15 cellular contexts compared by ENCODE assay signal in genomic region chr1:16220101-16220500, GRCh38.
"Had no signal": no experiment of that assay in that cellular context is flagged by ENCODE, and none has a peak within 500 bp of the region (broad histone marks: within the 10 kb centered on the region; RNA-seq: fewer than 3 reads in every experiment).

No MANE protein-coding gene starts in this region.

- H3K9me3 ChIP-seq: adrenal gland had no signal

- ATAC-seq: activated T-cell treated with anti-CD3 and anti-CD28 coated beads, Interleukin-2, amount 50 U/mL, for 72 hours; WTC11 had no signal

- H3K4me3 ChIP-seq: adrenal gland, coronary artery, lung had no signal

- H3K36me3 Mint-ChIP-seq: WTC11 had no signal

- H3K27me3 ChIP-seq: adrenal gland had no signal

- DNase-seq: activated naive CD4-positive, alpha-beta T cell; activated T-cell treated with anti-CD3 and anti-CD28 coated beads, Interleukin-2, amount 50 U/mL, for 72 hours; adrenal gland; caudate nucleus; effector memory CD4-positive, alpha-beta T cell; hypothalamus; kidney glomerular epithelial cell; midbrain; retina; stimulated activated CD4-positive, alpha-beta T cell treated with anti-CD3 and anti-CD28 coated beads, Interleukin-4, amount 100 ng/mL, for 4 hours had no signal

- H3K27ac ChIP-seq: adrenal gland, coronary artery, epithelial cell of prostate had no signal

- H3K4me3 Mint-ChIP-seq: activated T-cell treated with anti-CD3 and anti-CD28 coated beads, Interleukin-2, amount 50 U/mL, for 72 hours; WTC11 had no signal

- H3K27ac Mint-ChIP-seq: activated T-cell treated with anti-CD3 and anti-CD28 coated beads, Interleukin-2, amount 50 U/mL, for 72 hours; WTC11 had no signal

- H3K9me3 Mint-ChIP-seq: activated T-cell treated with anti-CD3 and anti-CD28 coated beads, Interleukin-2, amount 50 U/mL, for 72 hours; WTC11 had no signal

- H3K36me3 ChIP-seq: adrenal gland had no signal

- FAIRE-seq: urothelium cell line had no signal
